ENCODE assay signal across 8 cellular contexts in the genomic region with DNA sequence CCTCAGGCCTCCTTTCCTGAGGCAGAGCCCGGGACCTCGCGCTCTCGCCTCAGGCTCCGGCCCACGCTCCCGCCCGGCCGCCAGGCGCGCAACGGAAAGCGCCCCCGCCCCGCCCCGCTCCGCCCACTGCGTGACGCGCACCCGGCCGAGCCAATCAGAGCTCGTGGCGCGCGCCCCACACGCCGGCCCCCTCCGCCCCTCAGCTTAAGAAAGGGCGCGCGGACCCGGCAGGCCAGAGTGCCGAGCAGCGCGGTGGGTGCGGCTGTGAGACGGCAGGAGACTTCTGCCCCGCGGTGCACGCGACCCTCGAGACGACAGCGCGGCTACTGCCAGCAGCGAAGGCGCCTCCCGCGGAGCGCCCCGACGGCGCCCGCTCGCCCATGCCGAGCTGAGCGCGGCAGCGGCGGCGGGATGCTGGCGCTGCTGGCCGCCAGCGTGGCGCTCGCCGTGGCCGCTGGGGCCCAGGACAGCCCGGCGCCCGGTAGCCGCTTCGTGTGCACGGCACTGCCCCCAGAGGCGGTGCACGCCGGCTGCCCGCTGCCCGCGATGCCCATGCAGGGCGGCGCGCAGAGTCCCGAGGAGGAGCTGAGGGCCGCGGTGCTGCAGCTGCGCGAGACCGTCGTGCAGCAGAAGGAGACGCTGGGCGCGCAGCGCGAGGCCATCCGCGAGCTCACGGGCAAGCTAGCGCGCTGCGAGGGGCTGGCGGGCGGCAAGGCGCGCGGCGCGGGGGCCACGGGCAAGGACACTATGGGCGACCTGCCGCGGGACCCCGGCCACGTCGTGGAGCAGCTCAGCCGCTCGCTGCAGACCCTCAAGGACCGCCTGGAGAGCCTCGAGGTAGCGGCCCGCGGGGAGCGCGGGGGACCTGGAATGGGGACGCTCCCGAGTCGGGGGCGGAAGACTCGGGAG. TPM values are rescaled to one million over a fixed set of nuclear protein-coding genes. Genes with fewer than 3 reads are reported as not detected.
DNase-seq lines count a peak whose midpoint lies in the region; ATAC-seq and TF ChIP-seq lines count a peak whose summit lies in the region.

NPTX2 (plus strand) TSS at position 235 of the 909 bp plus-strand sequence; CDS start at position 412, 177 bp downstream.

- CTCF ChIA-PET in activated CD8-positive, alpha-beta memory T cell treated with anti-CD3 and anti-CD28 coated beads, Interleukin-2, amount 10 ng/mL, durations not matched to agents 7 days and 5 days (lab: Charles Lee): no interaction called here

- H3K4me3 Mint-ChIP-seq in endothelial cell (ENCODE audit: unreplicated experiment): no peak within 1 kb of the TSS
- no peak within 1 kb of the TSS for H3K4me3 Mint-ChIP-seq in natural killer cell treated with Interleukin-12 subunit alpha and Interleukin-12 subunit beta and Interleukin-15 and Interleukin-18, amount 100 ng/mL, for 72 hours
- no peak within 1 kb of the TSS for H3K4me3 Mint-ChIP-seq in activated CD8-positive, alpha-beta memory T cell treated with anti-CD3 and anti-CD28 coated beads, Interleukin-2, amount 10 ng/mL, durations not matched to agents 7 days and 5 days

- H3K4me1 Mint-ChIP-seq in endothelial cell (ENCODE audit: unreplicated experiment): peaks cover 3% of the 10 kb centered on the region
- H3K4me1 Mint-ChIP-seq in natural killer cell treated with Interleukin-12 subunit alpha and Interleukin-12 subunit beta and Interleukin-15 and Interleukin-18, amount 100 ng/mL, for 72 hours (ENCODE audit: low read depth in 2 of 2): peaks cover 2 to 3% of the 10 kb centered on the region in 2 donors
- peaks cover 2% of the 10 kb centered on the region for H3K4me1 Mint-ChIP-seq in activated CD8-positive, alpha-beta memory T cell treated with anti-CD3 and anti-CD28 coated beads, Interleukin-2, amount 10 ng/mL, durations not matched to agents 7 days and 5 days

- peak; percentile 61 to 78 for ATAC-seq in natural killer cell treated with Interleukin-12 subunit alpha and Interleukin-12 subunit beta and Interleukin-15 and Interleukin-18, amount 100 ng/mL, for 72 hours
- no peak for ATAC-seq in GM18909 (IDR thresholded peaks at IDR 0.05; ENCODE audit: poor library complexity, unreplicated experiment)
- ATAC-seq in activated CD8-positive, alpha-beta memory T cell treated with anti-CD3 and anti-CD28 coated beads, Interleukin-2, amount 10 ng/mL, durations not matched to agents 7 days and 5 days: no peak

- TF ChIP-seq CTCF in endothelial cell (IDR thresholded peaks at IDR 0.05; ENCODE audit: unreplicated experiment): no peak

- H3K9me3 Mint-ChIP-seq in endothelial cell (ENCODE audit: unreplicated experiment): no peaks in the 10 kb centered on the region
- no peaks in the 10 kb centered on the region for H3K9me3 Mint-ChIP-seq in natural killer cell treated with Interleukin-12 subunit alpha and Interleukin-12 subunit beta and Interleukin-15 and Interleukin-18, amount 100 ng/mL, for 72 hours
- H3K9me3 Mint-ChIP-seq in activated CD8-positive, alpha-beta memory T cell treated with anti-CD3 and anti-CD28 coated beads, Interleukin-2, amount 10 ng/mL, durations not matched to agents 7 days and 5 days (ENCODE audit: low read depth): no peaks in the 10 kb centered on the region

- DNase-seq in DMS79 treated with DMSO at 0.1 percent for 48 hours (lab: John Stamatoyannopoulos, UW) (peak; percentile 86), NCI-H446 (lab: John Stamatoyannopoulos, UW) (peak; percentile 34 to 79), endothelial cell (ENCODE audit: low spot score) (peak; percentile 70), glomerular visceral epithelial cell (ENCODE audit: extremely low spot score) (no peak), SKM-1 (lab: John Stamatoyannopoulos, UW; ENCODE audit: unreplicated experiment) (no peak)
- DNase-seq in natural killer cell treated with Interleukin-12 subunit alpha and Interleukin-12 subunit beta and Interleukin-15 and Interleukin-18, amount 100 ng/mL, for 72 hours (ENCODE audit: low spot score): no peak
- DNase-seq in activated CD8-positive, alpha-beta memory T cell treated with anti-CD3 and anti-CD28 coated beads, Interleukin-2, amount 10 ng/mL, durations not matched to agents 7 days and 5 days: no peak

- H3K36me3 Mint-ChIP-seq in endothelial cell (ENCODE audit: low read depth, unreplicated experiment): peaks cover 3% of the 10 kb centered on the region
- no peaks in the 10 kb centered on the region for H3K36me3 Mint-ChIP-seq in natural killer cell treated with Interleukin-12 subunit alpha and Interleukin-12 subunit beta and Interleukin-15 and Interleukin-18, amount 100 ng/mL, for 72 hours
- H3K36me3 Mint-ChIP-seq in activated CD8-positive, alpha-beta memory T cell treated with anti-CD3 and anti-CD28 coated beads, Interleukin-2, amount 10 ng/mL, durations not matched to agents 7 days and 5 days: peaks cover 1% of the 10 kb centered on the region

- H3K27me3 Mint-ChIP-seq in endothelial cell (ENCODE audit: unreplicated experiment): peaks cover 9% of the 10 kb centered on the region
- peaks cover 27% of the 10 kb centered on the region in 2 donors for H3K27me3 Mint-ChIP-seq in natural killer cell treated with Interleukin-12 subunit alpha and Interleukin-12 subunit beta and Interleukin-15 and Interleukin-18, amount 100 ng/mL, for 72 hours
- peaks cover 45% of the 10 kb centered on the region for H3K27me3 Mint-ChIP-seq in activated CD8-positive, alpha-beta memory T cell treated with anti-CD3 and anti-CD28 coated beads, Interleukin-2, amount 10 ng/mL, durations not matched to agents 7 days and 5 days

- no peak within 1 kb of the TSS for H3K27ac Mint-ChIP-seq in endothelial cell (ENCODE audit: unreplicated experiment)
- no peak within 1 kb of the TSS for H3K27ac Mint-ChIP-seq in natural killer cell treated with Interleukin-12 subunit alpha and Interleukin-12 subunit beta and Interleukin-15 and Interleukin-18, amount 100 ng/mL, for 72 hours
- H3K27ac Mint-ChIP-seq in activated CD8-positive, alpha-beta memory T cell treated with anti-CD3 and anti-CD28 coated beads, Interleukin-2, amount 10 ng/mL, durations not matched to agents 7 days and 5 days: no peak within 1 kb of the TSS

RNA-seq across cellular contexts. Expression of gene NPTX2, which starts in this region (rescaled TPM):
- 0.44 TPM for total RNA-seq in endothelial cell (ENCODE audit: unreplicated experiment)
- under 1 TPM in 1 of 2 donors, not detected in 1; 0.20 TPM for total RNA-seq in natural killer cell treated with Interleukin-12 subunit alpha and Interleukin-12 subunit beta and Interleukin-15 and Interleukin-18, amount 100 ng/mL, for 72 hours
- not detected for total RNA-seq in activated CD8-positive, alpha-beta memory T cell treated with anti-CD3 and anti-CD28 coated beads, Interleukin-2, amount 10 ng/mL, durations not matched to agents 7 days and 5 days

Comparison
In these comparisons a context has a peak if more than half of its experiments do, and no peak if none do; other contexts are left out.
1. Peak in DNase-seq in endothelial cell; RNA of the gene not detected or under 1 TPM.
2. Peak in ATAC-seq in natural killer cell treated with Interleukin-12 subunit alpha and Interleukin-12 subunit beta and Interleukin-15 and Interleukin-18, amount 100 ng/mL, for 72 hours; RNA of the gene not detected or under 1 TPM.
3. DNase-seq: peak in DMS79 treated with DMSO at 0.1 percent for 48 hours (single experiment) and NCI-H446 (2 of 2); none in natural killer cell treated with Interleukin-12 subunit alpha and Interleukin-12 subunit beta and Interleukin-15 and Interleukin-18, amount 100 ng/mL, for 72 hours (single experiment), glomerular visceral epithelial cell (single experiment), SKM-1 (single experiment) and activated CD8-positive, alpha-beta memory T cell treated with anti-CD3 and anti-CD28 coated beads, Interleukin-2, amount 10 ng/mL, durations not matched to agents 7 days and 5 days (single experiment).